In genomic region chr3:173411288-173412064, GRCh38 we compare ENCODE assay signal across 8 cellular contexts. TPM values are rescaled to one million over a fixed set of nuclear protein-coding genes. Genes with fewer than 3 reads are reported as not detected.
DNase-seq lines count a peak whose midpoint lies in the region; ATAC-seq and TF ChIP-seq lines count a peak whose summit lies in the region.
"Had no signal": no experiment of that assay in that cellular context is flagged by ENCODE, and none has a peak within 500 bp of the region (broad histone marks: within the 10 kb centered on the region; RNA-seq: fewer than 3 reads in every experiment).

No MANE protein-coding gene starts in this region.

- H3K4me3 Mint-ChIP-seq in activated T-helper 17 cell treated with anti-CD3 and anti-CD28 coated beads, Interleukin-2, amount 50 U/mL, for 72 hours, result no peak overlapping the region

- no peak overlapping the region for H3K27ac Mint-ChIP-seq in activated T-helper 17 cell treated with anti-CD3 and anti-CD28 coated beads, Interleukin-2, amount 50 U/mL, for 72 hours

- no peak overlapping the region for H3K4me3 ChIP-seq in cardiac fibroblast (replicated peaks in 1 of 2; ENCODE audit: low read depth in 2 of 2, low read length in 2 of 2)
- H3K4me3 ChIP-seq: skin epidermis had no signal

- in situ Hi-C loops in GM13977 (cut with MboI; ENCODE audit: low pct_unique_long_range_greater_than_20kb, low sequenced_read_pairs, unreplicated experiment), result no loop called here

- no peaks in the 10 kb centered on the region for H3K9me3 Mint-ChIP-seq in activated T-helper 17 cell treated with anti-CD3 and anti-CD28 coated beads, Interleukin-2, amount 50 U/mL, for 72 hours

- peak; percentile 17 for TF ChIP-seq CTCF in GM13977 (IDR thresholded peaks at IDR 0.05; ENCODE audit: extremely low read depth, insufficient read depth, missing control alignments)
- peak; percentile 45 for TF ChIP-seq CTCF in cardiac fibroblast (IDR thresholded peaks at IDR 0.05; ENCODE audit: low read depth, low read length)

- H3K36me3 Mint-ChIP-seq in activated T-helper 17 cell treated with anti-CD3 and anti-CD28 coated beads, Interleukin-2, amount 50 U/mL, for 72 hours (ENCODE audit: low read depth), result no peaks in the 10 kb centered on the region

- H3K27me3 Mint-ChIP-seq in activated T-helper 17 cell treated with anti-CD3 and anti-CD28 coated beads, Interleukin-2, amount 50 U/mL, for 72 hours, result no peaks in the 10 kb centered on the region

- ATAC-seq in activated T-helper 17 cell treated with anti-CD3 and anti-CD28 coated beads, Interleukin-2, amount 50 U/mL, for 72 hours (replicated peaks), result no peak

- DNase-seq in GM13977 (ENCODE audit: low spot score) (no peak), NCI-H146 (lab: John Stamatoyannopoulos, UW) (peak; percentile 66), cardiac fibroblast (ENCODE audit: low read depth in 2 of 2) (peak; percentile 65 to 66), medulla oblongata (ENCODE audit: extremely low spot score) (peak; percentile 77), 8988T (no peak)
- no peak for DNase-seq in NK-92 treated with Interleukin-12 subunit alpha and Interleukin-12 subunit beta, amount 100 ng/mL, for 24 hours (lab: John Stamatoyannopoulos, UW)

- no peaks in the 10 kb centered on the region for H3K4me1 Mint-ChIP-seq in activated T-helper 17 cell treated with anti-CD3 and anti-CD28 coated beads, Interleukin-2, amount 50 U/mL, for 72 hours

RNA-seq across cellular contexts. Expression of gene NLGN1, which starts 13.9 kb away (rescaled TPM):
- not detected for total RNA-seq in activated T-helper 17 cell treated with anti-CD3 and anti-CD28 coated beads, Interleukin-2, amount 50 U/mL, for 72 hours

Comparison
In these comparisons a context has a peak if more than half of its experiments do, and no peak if none do; other contexts are left out.
1. DNase-seq: peak in NCI-H146 (single experiment), cardiac fibroblast (2 of 2) and medulla oblongata (single experiment); none in GM13977 (single experiment), 8988T (single experiment) and NK-92 treated with Interleukin-12 subunit alpha and Interleukin-12 subunit beta, amount 100 ng/mL, for 24 hours (single experiment).